Comparison of ENCODE assay signal across 9 cellular contexts in the genomic region with DNA sequence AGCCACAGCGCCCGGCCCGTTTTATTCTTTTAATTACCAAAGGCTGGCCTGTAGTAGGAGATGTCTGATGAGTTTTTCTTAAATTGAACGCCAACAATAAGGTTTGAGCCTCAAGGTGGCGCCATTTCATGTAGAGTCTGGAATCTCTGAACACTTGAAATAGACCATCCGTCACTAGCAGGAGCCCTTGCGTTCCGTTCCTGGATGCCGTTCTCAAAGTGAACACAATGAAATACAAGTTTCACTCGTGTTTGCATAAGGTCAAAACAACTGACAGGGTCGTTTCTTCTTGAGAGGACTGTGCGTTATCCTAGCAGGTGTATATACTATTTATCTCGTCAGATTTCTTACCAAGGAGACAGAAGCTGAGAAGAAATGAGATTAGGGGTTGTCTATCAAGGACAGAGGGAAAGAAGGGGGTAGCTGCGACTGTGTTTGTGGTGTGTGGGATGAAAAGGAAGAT. TPM values are rescaled to one million over a fixed set of nuclear protein-coding genes. Genes with fewer than 3 reads are reported as not detected.
A peak's percentile ranks its signal among the peaks of the same experiment; 100 is the strongest.
DNase-seq lines count a peak whose midpoint lies in the region; ATAC-seq and TF ChIP-seq lines count a peak whose summit lies in the region.
"Had no signal": no experiment of that assay in that cellular context is flagged by ENCODE, and none has a peak within 500 bp of the region (broad histone marks: within the 10 kb centered on the region; RNA-seq: fewer than 3 reads in every experiment).

No MANE protein-coding gene starts in this region.

- ATAC-seq in left ventricle myocardium superior: peak; percentile 78
- peak; percentile 84 for ATAC-seq in sciatic nerve
- no peak for ATAC-seq in GM18858 (IDR thresholded peaks at IDR 0.05; ENCODE audit: unreplicated experiment)

- TF ChIP-seq CTCF in GM10266 (IDR thresholded peaks at IDR 0.05; ENCODE audit: control insufficient read depth, insufficient read depth, low read depth, missing control alignments): peak; percentile 63

- intact Hi-C loops in left ventricle myocardium superior (cut with micrococcal nuclease) (loop anchor here (5.0 kb wide), 1 partner anchor 141 kb away; no protein-coding TSS in a partner anchor), sciatic nerve (cut with DNase I) (no loop called here)

- DNase-seq in GM10266 (ENCODE audit: extremely low spot score): peak; percentile 52
- DNase-seq in NCI-H1694 (lab: John Stamatoyannopoulos, UW): peak; percentile 92
- DNase-seq in T-helper 1 cell: peak in 4 of 5 donors; percentile 45 to 69 (median 60)
- peak; percentile 75 for DNase-seq in amniotic epithelial cell (ENCODE audit: low read depth)
- DNase-seq in left ventricle myocardium superior: peak; percentile 68
- peak; percentile 87 for DNase-seq in sciatic nerve (ENCODE audit: low spot score)
- DNase-seq in cortex of kidney (lab: John Stamatoyannopoulos, UW): no peak

RNA-seq across cellular contexts. Expression of gene SCGB1D1, which starts 18.7 kb away (rescaled TPM):
- not detected for total RNA-seq in left ventricle myocardium superior
- not detected for total RNA-seq in sciatic nerve
- total RNA-seq: skeletal muscle tissue had no signal

RNA-seq across cellular contexts. Expression of gene SCGB2A1, which starts 37.2 kb away (rescaled TPM):
- total RNA-seq in left ventricle myocardium superior: not detected
- total RNA-seq in sciatic nerve: not detected
- total RNA-seq: skeletal muscle tissue had no signal

RNA-seq across cellular contexts. Expression of gene INCENP, which starts 47.5 kb away (rescaled TPM):
- total RNA-seq in left ventricle myocardium superior: 11.6 TPM
- total RNA-seq in sciatic nerve: 19.4 TPM
